21 cellular contexts compared by ENCODE assay signal in the genomic region with DNA sequence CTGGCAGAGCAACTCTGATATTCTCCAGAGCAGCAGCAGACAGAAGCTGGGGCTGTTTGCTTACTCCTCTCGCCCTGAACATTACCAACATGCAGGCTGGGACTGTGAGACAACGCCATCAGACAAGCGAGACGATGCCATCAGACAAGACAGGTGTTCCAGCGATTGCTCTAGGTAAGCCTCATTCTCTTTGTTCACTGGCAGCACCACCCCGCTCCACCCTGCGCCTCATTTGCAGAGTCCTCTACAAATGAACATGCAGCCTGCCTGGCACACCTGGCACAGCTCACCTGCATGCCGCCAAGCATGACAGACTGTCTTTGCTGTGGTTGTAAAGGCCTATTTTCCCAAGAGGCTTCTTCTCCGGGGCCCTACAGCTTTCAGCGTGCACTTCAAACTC.
DNase-seq lines count a peak whose midpoint lies in the region; FAIRE-seq and TF ChIP-seq lines count a peak whose summit lies in the region.
"Had no signal": no experiment of that assay in that cellular context is flagged by ENCODE, and none has a peak within 500 bp of the region (broad histone marks: within the 10 kb centered on the region; RNA-seq: fewer than 3 reads in every experiment).

No MANE protein-coding gene starts in this region.

- H3K79me2 ChIP-seq in keratinocyte (ENCODE audit: control insufficient read depth, insufficient read depth, low read length), result no peaks in the 10 kb centered on the region

- DNase-seq in DMS79 (lab: John Stamatoyannopoulos, UW) (peak; percentile 97), NCI-H1436 treated with DMSO at 0.1 percent for 48 hours (lab: John Stamatoyannopoulos, UW) (peak; percentile 89), NCI-H510A treated with DMSO at 0.1 percent for 48 hours (lab: John Stamatoyannopoulos, UW) (peak; percentile 75), keratinocyte (ENCODE audit: low read depth, low spot score) (no peak), endothelial cell (ENCODE audit: low spot score) (no peak), ureter (ENCODE audit: low spot score) (no peak)
- no peak for DNase-seq in activated CD4-positive, alpha-beta T cell treated with anti-CD3 and anti-CD28 coated beads for 4 hours
- DNase-seq: activated CD4-positive, alpha-beta T cell treated with anti-CD3 and anti-CD28 coated beads for 48 hours; activated naive CD8-positive, alpha-beta T cell treated with anti-CD3 and anti-CD28 coated beads, Interleukin-2, amount 10 ng/mL, durations not matched to agents 7 days and 5 days; CD4-positive, alpha-beta T cell; H9; natural killer cell; NCI-H82; PC-9; posterior cingulate gyrus; SHP77 treated with DMSO at 0.1 percent for 48 hours had no signal

- peaks cover 44% of the 10 kb centered on the region for H3K4me1 ChIP-seq in keratinocyte (ENCODE audit: control insufficient read depth, extremely low read depth, insufficient read depth, low read length)

- FAIRE-seq in keratinocyte (lab: Jason Lieb, UNC), result peak; percentile 63
- FAIRE-seq: TTC549 had no signal

- peak overlapping the region; percentile 81 for H3K4me2 ChIP-seq in keratinocyte (ENCODE audit: control insufficient read depth, extremely low read depth, insufficient read depth, low read depth, low read length)
- H3K4me2 ChIP-seq: PC-9 had no signal

- no peaks in the 10 kb centered on the region for H3K9me3 ChIP-seq in keratinocyte (ENCODE audit: control insufficient read depth, low read depth, low read length)
- H3K9me3 ChIP-seq: thoracic aorta had no signal

- H3K36me3 Mint-ChIP-seq in endothelial cell (ENCODE audit: low read depth, unreplicated experiment), result no peaks in the 10 kb centered on the region
- H3K36me3 Mint-ChIP-seq: activated naive CD8-positive, alpha-beta T cell treated with anti-CD3 and anti-CD28 coated beads, Interleukin-2, amount 10 ng/mL, durations not matched to agents 7 days and 5 days; mesothelial cell of epicardium; natural killer cell; stimulated activated effector memory CD8-positive, alpha-beta T cell treated with anti-CD3 and anti-CD28 coated beads, Interleukin-12 subunit alpha, Interleukin-12 subunit beta, amount 100 ng/mL, for 72 hours had no signal

- no peaks in the 10 kb centered on the region for H3K36me3 ChIP-seq in keratinocyte (ENCODE audit: control insufficient read depth in 2 of 2, extremely low read depth in 1 of 2, insufficient read depth in 2 of 2, low read length in 2 of 2)
- H3K36me3 ChIP-seq: thoracic aorta had no signal

- H3K27me3 ChIP-seq in keratinocyte (ENCODE audit: control insufficient read depth, extremely low read depth, insufficient read depth, low read length), result no peaks in the 10 kb centered on the region

- dilution Hi-C loops in keratinocyte (cut with MboI; ENCODE audit: extremely low pct_ligation_motif_present, low sequenced_read_pairs), result no loop called here

- peaks cover 1% of the 10 kb centered on the region for H3K27me3 Mint-ChIP-seq in endothelial cell (ENCODE audit: unreplicated experiment)
- H3K27me3 Mint-ChIP-seq: activated naive CD8-positive, alpha-beta T cell treated with anti-CD3 and anti-CD28 coated beads, Interleukin-2, amount 10 ng/mL, durations not matched to agents 7 days and 5 days; CD4-positive, alpha-beta T cell had no signal

- peak overlapping the region in 2 of 3 experiments; percentile 30 to 43 for H3K4me3 ChIP-seq in keratinocyte (ENCODE audit: control insufficient read depth in 2 of 3, extremely low read depth in 1 of 3, insufficient read depth in 2 of 3, low read depth in 1 of 3, low read length in 3 of 3)
- H3K4me3 ChIP-seq: PC-9, thoracic aorta had no signal

- no peak for TF ChIP-seq CTCF in keratinocyte (optimal IDR thresholded peaks at IDR 0.05 in 1 of 3, IDR thresholded peaks at IDR 0.05 in 1 of 3, conservative IDR thresholded peaks at IDR 0.05 in 1 of 3; ENCODE audit: extremely low read depth in 1 of 3, insufficient read depth in 2 of 3, low read length in 3 of 3)
- no peak for TF ChIP-seq CTCF in endothelial cell (IDR thresholded peaks at IDR 0.05; ENCODE audit: unreplicated experiment)

- H3K4me1 Mint-ChIP-seq in endothelial cell (ENCODE audit: unreplicated experiment), result peaks cover 15% of the 10 kb centered on the region
- H3K4me1 Mint-ChIP-seq: activated naive CD8-positive, alpha-beta T cell treated with anti-CD3 and anti-CD28 coated beads, Interleukin-2, amount 10 ng/mL, durations not matched to agents 7 days and 5 days; stimulated activated effector memory CD8-positive, alpha-beta T cell treated with anti-CD3 and anti-CD28 coated beads, Interleukin-12 subunit alpha, Interleukin-12 subunit beta, amount 100 ng/mL, for 72 hours had no signal

- H2AFZ ChIP-seq in keratinocyte (ENCODE audit: control insufficient read depth, low read length), result peak overlapping the region; percentile 83
- H2AFZ ChIP-seq: PC-9 had no signal

- H4K20me1 ChIP-seq in keratinocyte (ENCODE audit: control insufficient read depth, extremely low read depth, insufficient read depth, low read length), result no peaks in the 10 kb centered on the region

- H3K9me1 ChIP-seq in keratinocyte (ENCODE audit: control insufficient read depth, extremely low read depth, insufficient read depth, low read length), result no peaks in the 10 kb centered on the region

- peak overlapping the region; percentile 65 for H3K27ac ChIP-seq in keratinocyte (ENCODE audit: control insufficient read depth, insufficient read depth, low read length)
- H3K27ac ChIP-seq: PC-9, thoracic aorta had no signal

- no peak overlapping the region for H3K4me3 Mint-ChIP-seq in endothelial cell (ENCODE audit: unreplicated experiment)
- H3K4me3 Mint-ChIP-seq: activated naive CD8-positive, alpha-beta T cell treated with anti-CD3 and anti-CD28 coated beads, Interleukin-2, amount 10 ng/mL, durations not matched to agents 7 days and 5 days; CD4-positive, alpha-beta T cell; H9; mesothelial cell of epicardium; natural killer cell; stimulated activated effector memory CD8-positive, alpha-beta T cell treated with anti-CD3 and anti-CD28 coated beads, Interleukin-12 subunit alpha, Interleukin-12 subunit beta, amount 100 ng/mL, for 72 hours had no signal

- H3K9ac ChIP-seq in keratinocyte (ENCODE audit: control insufficient read depth, extremely low read depth, insufficient read depth, low read length), result peak overlapping the region; percentile 30

- no peaks in the 10 kb centered on the region for H3K9me3 Mint-ChIP-seq in endothelial cell (ENCODE audit: unreplicated experiment)
- H3K9me3 Mint-ChIP-seq: activated naive CD8-positive, alpha-beta T cell treated with anti-CD3 and anti-CD28 coated beads, Interleukin-2, amount 10 ng/mL, durations not matched to agents 7 days and 5 days; activated T-helper 2 cell treated with anti-CD3 and anti-CD28 coated beads, Interferon-gamma antibody, Interleukin-2, Interleukin-4, amounts not matched to agents 10 μg/mL and 5 μg/mL and 100 μg/mL, durations not matched to agents 14 hours and 24 hours and 36 hours; CD4-positive, alpha-beta T cell; H9; mesothelial cell of epicardium; natural killer cell; stimulated activated effector memory CD8-positive, alpha-beta T cell treated with anti-CD3 and anti-CD28 coated beads, Interleukin-12 subunit alpha, Interleukin-12 subunit beta, amount 100 ng/mL, for 72 hours had no signal

- H3K27ac Mint-ChIP-seq in endothelial cell (ENCODE audit: unreplicated experiment), result no peak overlapping the region
- H3K27ac Mint-ChIP-seq: activated naive CD8-positive, alpha-beta T cell treated with anti-CD3 and anti-CD28 coated beads, Interleukin-2, amount 10 ng/mL, durations not matched to agents 7 days and 5 days; activated T-helper 2 cell treated with anti-CD3 and anti-CD28 coated beads, Interferon-gamma antibody, Interleukin-2, Interleukin-4, amounts not matched to agents 10 μg/mL and 5 μg/mL and 100 μg/mL, durations not matched to agents 14 hours and 24 hours and 36 hours; CD4-positive, alpha-beta T cell; H9; natural killer cell; stimulated activated effector memory CD8-positive, alpha-beta T cell treated with anti-CD3 and anti-CD28 coated beads, Interleukin-12 subunit alpha, Interleukin-12 subunit beta, amount 100 ng/mL, for 72 hours had no signal

Comparison
In these comparisons a context has a peak if more than half of its experiments do, and no peak if none do; other contexts are left out.
1. DNase-seq: peak in DMS79 (single experiment), NCI-H1436 treated with DMSO at 0.1 percent for 48 hours (single experiment) and NCI-H510A treated with DMSO at 0.1 percent for 48 hours (single experiment); none in keratinocyte (single experiment), endothelial cell (single experiment), ureter (single experiment) and activated CD4-positive, alpha-beta T cell treated with anti-CD3 and anti-CD28 coated beads for 4 hours (0 of 2).